Comparison of ENCODE assay signal across 19 cellular contexts in genomic region chr2:19158211-19158610, GRCh38.
"Had no signal": no experiment of that assay in that cellular context is flagged by ENCODE, and none has a peak within 500 bp of the region (broad histone marks: within the 10 kb centered on the region; RNA-seq: fewer than 3 reads in every experiment).

No MANE protein-coding gene starts in this region.

- H3K27ac ChIP-seq: coronary artery, lower lobe of right lung, right atrium auricular region, skin epidermis, tibial nerve, vagina had no signal

- ATAC-seq: activated CD8-positive, alpha-beta T cell treated with anti-CD3 and anti-CD28 coated beads for 36 hours; left colon; lower lobe of right lung; stimulated activated naive CD8-positive, alpha-beta T cell treated with anti-CD3 and anti-CD28 coated beads, Interleukin-15, Interleukin-2, amounts not matched to agents 100 U/mL and 50 U/mL, for 24 hours had no signal

- H3K36me3 ChIP-seq: lower lobe of right lung, right atrium auricular region, tibial nerve, vagina had no signal

- H3K4me3 ChIP-seq: coronary artery, lower lobe of right lung, right atrium auricular region, skin epidermis, tibial nerve, vagina had no signal

- DNase-seq: activated CD4-positive, alpha-beta T cell treated with anti-CD3 and anti-CD28 coated beads for 48 hours; activated CD4-positive, CD25-positive, alpha-beta regulatory T cell; activated CD8-positive, alpha-beta T cell treated with anti-CD3 and anti-CD28 coated beads for 36 hours; activated naive CD4-positive, alpha-beta T cell treated with Interleukin-2 at 50 U/mL for 16 hours; activated naive CD8-positive, alpha-beta T cell treated with anti-CD3 and anti-CD28 coated beads, Interleukin-2, amount 10 ng/mL, durations not matched to agents 7 days and 5 days; activated T-cell treated with anti-CD3 and anti-CD28 coated beads, Interleukin-2, amount 50 U/mL, for 1 hour; hippocampal formation; left colon; lower lobe of right lung; nephron progenitor cell; nucleus accumbens; stimulated activated naive CD8-positive, alpha-beta T cell treated with anti-CD3 and anti-CD28 coated beads, Interleukin-15, Interleukin-2, amounts not matched to agents 100 U/mL and 50 U/mL, for 24 hours; T-helper 1 cell; T-helper 9 cell had no signal

- H3K27me3 ChIP-seq: right atrium auricular region, tibial nerve, vagina had no signal

- H3K9me3 ChIP-seq: lower lobe of right lung had no signal

- H3K4me1 ChIP-seq: lower lobe of right lung, right atrium auricular region, tibial nerve, vagina had no signal
